ENCODE assay signal across 8 cellular contexts in the genomic region with DNA sequence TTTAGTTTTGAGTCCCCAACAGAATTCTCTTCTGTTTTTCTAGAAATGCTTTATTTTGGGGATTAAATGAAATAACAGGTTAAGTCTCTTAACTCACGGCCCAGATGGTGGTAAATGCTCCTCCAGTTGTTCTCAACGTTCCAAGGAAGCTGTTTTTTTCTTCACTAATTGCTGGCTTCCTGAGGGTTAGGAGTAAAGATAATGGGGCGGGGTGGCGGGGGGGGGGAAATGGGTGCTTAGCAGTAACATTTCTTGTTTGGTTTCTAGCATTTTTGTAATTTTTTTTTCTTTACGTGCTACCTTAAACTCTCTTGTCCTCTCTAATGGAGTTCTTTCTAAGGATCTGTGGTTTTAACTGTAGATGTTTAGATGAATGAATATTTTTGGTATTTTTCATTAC. TPM values are rescaled to one million over a fixed set of nuclear protein-coding genes. Genes with fewer than 3 reads are reported as not detected.
DNase-seq lines count a peak whose midpoint lies in the region; ATAC-seq and TF ChIP-seq lines count a peak whose summit lies in the region.

No MANE protein-coding gene starts in this region.

- H4K8ac ChIP-seq in mesendoderm (ENCODE audit: low read depth, low read length), result no peak overlapping the region

- H3K79me2 ChIP-seq in ACC112 (ENCODE audit: control insufficient read depth, insufficient read depth, low read length, unreplicated experiment) (peaks cover 71% of the 10 kb centered on the region), mesendoderm (ENCODE audit: control insufficient read depth, insufficient read depth, low read length) (peaks cover 73% of the 10 kb centered on the region)

- H3K36me3 ChIP-seq in ACC112 (ENCODE audit: insufficient read depth, low read length), result peaks cover 57% of the 10 kb centered on the region
- peaks cover 68% of the 10 kb centered on the region for H3K36me3 ChIP-seq in HUES6 (ENCODE audit: control insufficient read depth, insufficient read depth, low read length)
- peaks cover 60% of the 10 kb centered on the region for H3K36me3 ChIP-seq in brain microvascular endothelial cell (replicated peaks)
- H3K36me3 ChIP-seq in mesendoderm (ENCODE audit: control insufficient read depth, insufficient read depth, low read length), result peaks cover 22% of the 10 kb centered on the region

- H3K9me3 ChIP-seq in HUES6 (ENCODE audit: control insufficient read depth, insufficient read depth, low read depth, low read length), result no peaks in the 10 kb centered on the region

- no peak overlapping the region for H2AFZ ChIP-seq in ACC112 (ENCODE audit: low read length, unreplicated experiment)

- no peak overlapping the region for H2AK5ac ChIP-seq in mesendoderm (ENCODE audit: low read length)

- DNase-seq in brain microvascular endothelial cell, result no peak
- DNase-seq in mesendoderm, result no peak
- DNase-seq in GM19240 (ENCODE audit: insufficient read length, low spot score), result no peak
- DNase-seq in SIG-M5 treated with dmso at 0.1 percent for 504 hours (lab: John Stamatoyannopoulos, UW; ENCODE audit: unreplicated experiment), result no peak
- no peak for DNase-seq in NCI-H2081 treated with DMSO at 0.1 percent for 48 hours (lab: John Stamatoyannopoulos, UW)

- in situ Hi-C loops in brain microvascular endothelial cell (cut with HindIII; ENCODE audit: low pct_ligation_motif_present, low sequenced_read_pairs), result no loop called here

- peak overlapping the region; percentile 95 for H3K9ac ChIP-seq in HUES6 (ENCODE audit: low read length)
- H3K9ac ChIP-seq in mesendoderm (ENCODE audit: low read length), result peak overlapping the region; percentile 91

- no peak overlapping the region for H4K5ac ChIP-seq in mesendoderm (ENCODE audit: low read length)

- H2BK15ac ChIP-seq in mesendoderm (replicated peaks; ENCODE audit: low read depth), result no peak overlapping the region

- H3K18ac ChIP-seq in mesendoderm (ENCODE audit: low read length), result no peak overlapping the region

- no peak for TF ChIP-seq CTCF in brain microvascular endothelial cell (IDR thresholded peaks at IDR 0.05; ENCODE audit: low read depth, low read length, missing control alignments)

- H3K56ac ChIP-seq in mesendoderm (ENCODE audit: low read length), result peak overlapping the region; percentile 85

- H2BK120ac ChIP-seq in mesendoderm (ENCODE audit: low read depth, low read length), result no peak overlapping the region

- peak overlapping the region; percentile 98; the same call in 1 of the 2 replicates for H3K27ac ChIP-seq in ACC112 (ENCODE audit: low read depth, low read length)
- H3K27ac ChIP-seq in HUES6 (ENCODE audit: low read depth, low read length), result peak overlapping the region; percentile 14; the same call in 1 of the 2 replicates
- H3K27ac ChIP-seq in brain microvascular endothelial cell, result peak overlapping the region; percentile 94
- H3K27ac ChIP-seq in mesendoderm (ENCODE audit: low read depth, low read length), result no peak overlapping the region

- WGBS in mesendoderm (ENCODE audit: extremely low coverage, insufficient coverage, low lambda C conversion rate), result no CpG with 5 or more reads among the region's 5 CpGs

- H3K79me1 ChIP-seq in mesendoderm (ENCODE audit: low read length), result peaks cover 4% of the 10 kb centered on the region

- H3K4me3 ChIP-seq in ACC112 (ENCODE audit: low read depth, low read length) (peak overlapping the region; percentile 95), HUES6 (ENCODE audit: low read depth, low read length) (peak overlapping the region; percentile 95), brain microvascular endothelial cell (ENCODE audit: low read depth, low read length) (peak overlapping the region; percentile 96), mesendoderm (ENCODE audit: low read length) (peak overlapping the region; percentile 97)

- H3K23ac ChIP-seq in mesendoderm (ENCODE audit: low read length), result no peak overlapping the region

- H3K4me1 ChIP-seq in ACC112 (ENCODE audit: control insufficient read depth, insufficient read depth, low read length, unreplicated experiment) (peaks cover 35% of the 10 kb centered on the region), HUES6 (ENCODE audit: control insufficient read depth, insufficient read depth, low read length) (peaks cover 8% of the 10 kb centered on the region; the same call in 1 of the 2 replicates), mesendoderm (ENCODE audit: control insufficient read depth, low read depth, low read length) (peaks cover 4% of the 10 kb centered on the region)

- no peak overlapping the region for H3K4ac ChIP-seq in mesendoderm (ENCODE audit: low read depth, low read length)

- peak overlapping the region; percentile 90 for H3K4me2 ChIP-seq in mesendoderm (ENCODE audit: low read length)

- ATAC-seq in GM21367 (IDR thresholded peaks at IDR 0.05; ENCODE audit: unreplicated experiment), result no peak

- H2BK5ac ChIP-seq in mesendoderm (ENCODE audit: low read length), result no peak overlapping the region

- no peaks in the 10 kb centered on the region for H3K27me3 ChIP-seq in ACC112 (ENCODE audit: insufficient read depth, low read length)
- no peaks in the 10 kb centered on the region for H3K27me3 ChIP-seq in HUES6 (ENCODE audit: control insufficient read depth, insufficient read depth, low read length)
- H3K27me3 ChIP-seq in brain microvascular endothelial cell (replicated peaks), result no peaks in the 10 kb centered on the region
- no peaks in the 10 kb centered on the region for H3K27me3 ChIP-seq in mesendoderm (ENCODE audit: insufficient read depth, low read length, poor library complexity)

RNA-seq across cellular contexts. Expression of a gene that starts 2.2 kb away (rescaled TPM):
- 366 TPM for polyA plus RNA-seq in mesendoderm (2013, experiment 1 of 2)
- 368 TPM for polyA plus RNA-seq in mesendoderm (2013, experiment 2 of 2)

RNA-seq across cellular contexts. Expression of a gene that starts 49.1 kb away (rescaled TPM):
- polyA plus RNA-seq in mesendoderm (2013, experiment 1 of 2), result 12.1 TPM
- 12.0 TPM for polyA plus RNA-seq in mesendoderm (2013, experiment 2 of 2)
